In the genomic region with DNA sequence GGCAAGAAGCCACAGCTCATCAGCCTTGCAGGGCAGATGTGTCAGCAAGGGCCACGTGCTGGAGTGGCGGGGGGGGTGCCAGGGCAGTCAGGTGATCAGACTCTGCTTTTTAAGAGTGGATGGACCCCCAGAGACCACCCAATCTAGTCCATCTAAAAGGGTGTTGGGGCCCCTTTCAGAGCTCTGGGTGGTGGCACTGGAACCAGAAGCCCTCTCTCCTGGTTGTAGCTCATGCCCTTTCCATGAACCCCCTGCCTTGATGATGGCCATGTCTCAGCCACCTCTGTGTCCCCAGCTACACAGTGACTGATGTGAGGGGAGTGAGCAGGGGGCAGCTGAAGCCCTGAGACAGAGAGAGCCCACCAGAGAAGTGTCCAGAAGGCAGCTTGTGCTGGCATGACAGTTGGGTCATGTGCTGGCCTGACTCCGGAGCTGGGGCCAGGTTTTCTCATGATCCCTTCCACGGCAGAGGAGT, we compare ENCODE assay signal across 22 cellular contexts.
DNase-seq lines count a peak whose midpoint lies in the region; ATAC-seq, FAIRE-seq and TF ChIP-seq lines count a peak whose summit lies in the region.
"Had no signal": no experiment of that assay in that cellular context is flagged by ENCODE, and none has a peak within 500 bp of the region (broad histone marks: within the 10 kb centered on the region; RNA-seq: fewer than 3 reads in every experiment).

No MANE protein-coding gene starts in this region.

- no peak overlapping the region for H3K4me2 ChIP-seq in K562 (ENCODE audit: insufficient read depth, low read length)
- H3K4me2 ChIP-seq: PC-9 had no signal

- no peak for TF ChIP-seq POLR2A in K562 (conservative IDR thresholded peaks at IDR 0.05)

- H3K9me1 ChIP-seq in K562 (ENCODE audit: control insufficient read depth, insufficient read depth, low read length) = no peaks in the 10 kb centered on the region

- WGBS in K562 (ENCODE audit: insufficient coverage, low coverage, missing lambda C conversion rate) = 45% methylated on average over 4 of the region's 4 CpGs

- H3K9me3 ChIP-seq in K562 (replicated peaks; ENCODE audit: control insufficient read depth, insufficient read depth, low read depth, low read length) (no peaks in the 10 kb centered on the region), HAP-1 (no peaks in the 10 kb centered on the region)

- no peak overlapping the region for H3K27ac ChIP-seq in K562 (ENCODE audit: extremely low read depth, low read depth, low read length)
- H3K27ac ChIP-seq: GM23248, PC-9 had no signal

- DNase-seq in Calu3 (no peak), K562 (ENCODE audit: extremely low read depth in 1 of 4, low spot score in 3 of 4) (no peak), mesothelial cell of epicardium (ENCODE audit: low spot score in 2 of 2, unreplicated experiment in 2 of 2) (no peak), sciatic nerve (ENCODE audit: low spot score) (peak; percentile 52), HAP-1 (ENCODE audit: low spot score in 2 of 2) (no peak), NCI-H69 (lab: John Stamatoyannopoulos, UW) (no peak)
- DNase-seq: DMS153, GM23248, H7, KBM-7, MG63, NCI-H1105 treated with DMSO at 0.1 percent for 48 hours, NCI-H146, NCI-H2029, NCI-H446, NCI-H524 treated with DMSO at 0.1 percent for 48 hours, NCI-H82, PC-9, SHP77 had no signal

- intact Hi-C loops in Calu3 (cut with micrococcal nuclease; ENCODE audit: unreplicated experiment) (no loop called here), K562 (cut with micrococcal nuclease) (no loop called here), sciatic nerve (cut with DNase I) (no loop called here)

- no peak for TF ChIP-seq EP300 in K562 (IDR thresholded peaks at IDR 0.05; ENCODE audit: low read length)

- peaks cover 21% of the 10 kb centered on the region for H3K4me1 Mint-ChIP-seq in Calu3 (ENCODE audit: low read depth, unreplicated experiment)
- peaks cover 62% of the 10 kb centered on the region for H3K4me1 Mint-ChIP-seq in mesothelial cell of epicardium

- H3K4me3 Mint-ChIP-seq in Calu3 (ENCODE audit: low read depth, unreplicated experiment) (no peak overlapping the region), mesothelial cell of epicardium (no peak overlapping the region)

- H3K9me3 Mint-ChIP-seq in Calu3 (ENCODE audit: low read depth, unreplicated experiment) = no peaks in the 10 kb centered on the region
- no peaks in the 10 kb centered on the region for H3K9me3 Mint-ChIP-seq in mesothelial cell of epicardium

- POLR2A ChIA-PET in K562 (lab: Yijun Ruan, JAX) = interaction anchor here (0.6 to 2.0 kb wide), 4 partner anchors 11 to 223 kb away, joined by 3 to 10 read pairs (median 4); no protein-coding TSS in a partner anchor

- H3K27me3 Mint-ChIP-seq in Calu3 (ENCODE audit: unreplicated experiment) (no peaks in the 10 kb centered on the region), mesothelial cell of epicardium (ENCODE audit: low read depth) (no peaks in the 10 kb centered on the region)

- H3K27ac Mint-ChIP-seq in Calu3 (ENCODE audit: unreplicated experiment) = peak overlapping the region; percentile 48
- peak overlapping the region; percentile 64 for H3K27ac Mint-ChIP-seq in mesothelial cell of epicardium

- H3K9ac ChIP-seq in K562 (ENCODE audit: insufficient read depth in 1 of 2, low read depth in 2 of 2, low read length in 2 of 2) = peak overlapping the region in 1 of 2 experiments; percentile 30; a peak in 1 of 4 replicates
- H3K9ac ChIP-seq: GM23248 had no signal

- FAIRE-seq in K562 (lab: Jason Lieb, UNC) = no peak
- FAIRE-seq: GM19239, HepG2 had no signal

- H3K36me3 ChIP-seq in K562 (ENCODE audit: control insufficient read depth, insufficient read depth, low read length) (no peaks in the 10 kb centered on the region), HAP-1 (replicated peaks) (no peaks in the 10 kb centered on the region)
- H3K36me3 ChIP-seq: MG63 had no signal

- H3K4me3 ChIP-seq in K562 = no peak overlapping the region
- H3K4me3 ChIP-seq in HAP-1 = no peak overlapping the region
- H3K4me3 ChIP-seq: GM23248, MG63, PC-9 had no signal

- no peak for TF ChIP-seq RAD21 in K562 (CRISPR knock-in tag; conservative IDR thresholded peaks at IDR 0.05 in 1 of 2, IDR thresholded peaks at IDR 0.05 in 1 of 2)

- CTCF ChIA-PET in Calu3 (lab: Charles Lee) = no interaction called here
- CTCF ChIA-PET in K562 (lab: Yijun Ruan, JAX; ENCODE audit: low intra/inter-chr PET ratio) = no interaction called here

- H3K79me2 ChIP-seq in K562 (ENCODE audit: control insufficient read depth, insufficient read depth, low read length) = no peaks in the 10 kb centered on the region

- no TSS peak for BruUV-seq in Calu3 (replicated peaks; lab: Mats Ljungman, UMichigan)
- no TSS peak for BruUV-seq in K562 (replicated peaks; lab: Mats Ljungman, UMichigan)

- H4K20me1 ChIP-seq in K562 (replicated peaks; ENCODE audit: control insufficient read depth, insufficient read depth, low read length) = no peaks in the 10 kb centered on the region

- no peaks in the 10 kb centered on the region for H3K36me3 Mint-ChIP-seq in Calu3 (ENCODE audit: insufficient read depth, unreplicated experiment)
- H3K36me3 Mint-ChIP-seq in mesothelial cell of epicardium = no peaks in the 10 kb centered on the region

- no peak overlapping the region for H2AFZ ChIP-seq in K562 (ENCODE audit: low read depth, low read length)
- H2AFZ ChIP-seq: GM23248, PC-9 had no signal

- in situ Hi-C loops in K562 (cut with MboI) (no loop called here), HAP-1 (cut with MboI; ENCODE audit: low sequenced_read_pairs) (no loop called here)

- H3K27me3 ChIP-seq in K562 (ENCODE audit: control insufficient read depth in 2 of 2, insufficient read depth in 2 of 2, low read length in 2 of 2) (no peaks in the 10 kb centered on the region), HAP-1 (ENCODE audit: low read depth) (no peaks in the 10 kb centered on the region)
- H3K27me3 ChIP-seq: MG63 had no signal

- TF ChIP-seq CTCF in Calu3 (IDR thresholded peaks at IDR 0.05; ENCODE audit: unreplicated experiment) (no peak), K562 (IDR thresholded peaks at IDR 0.05 in 2 of 3, conservative IDR thresholded peaks at IDR 0.05 in 1 of 3; ENCODE audit: insufficient read depth in 2 of 3, low read depth in 1 of 3, low read length in 3 of 3) (no peak), mesothelial cell of epicardium (IDR thresholded peaks at IDR 0.05; ENCODE audit: unreplicated experiment) (no peak)

- ATAC-seq in K562 (no peak), sciatic nerve (no peak), HG03039 (IDR thresholded peaks at IDR 0.05; ENCODE audit: unreplicated experiment) (no peak)
- ATAC-seq: HepG2 had no signal

- H3K4me1 ChIP-seq in K562 (replicated peaks in 1 of 2; ENCODE audit: control insufficient read depth in 2 of 2, insufficient read depth in 2 of 2, low read length in 2 of 2) = peaks cover 0 to 9% of the 10 kb centered on the region in 2 experiments; a peak in 2 of 5 replicates
- no peaks in the 10 kb centered on the region for H3K4me1 ChIP-seq in HAP-1

TF ChIP-seq in K562, 482 proteins besides CTCF, POLR2A, EP300 and RAD21:
- TF ChIP-seq, protein P1, sequence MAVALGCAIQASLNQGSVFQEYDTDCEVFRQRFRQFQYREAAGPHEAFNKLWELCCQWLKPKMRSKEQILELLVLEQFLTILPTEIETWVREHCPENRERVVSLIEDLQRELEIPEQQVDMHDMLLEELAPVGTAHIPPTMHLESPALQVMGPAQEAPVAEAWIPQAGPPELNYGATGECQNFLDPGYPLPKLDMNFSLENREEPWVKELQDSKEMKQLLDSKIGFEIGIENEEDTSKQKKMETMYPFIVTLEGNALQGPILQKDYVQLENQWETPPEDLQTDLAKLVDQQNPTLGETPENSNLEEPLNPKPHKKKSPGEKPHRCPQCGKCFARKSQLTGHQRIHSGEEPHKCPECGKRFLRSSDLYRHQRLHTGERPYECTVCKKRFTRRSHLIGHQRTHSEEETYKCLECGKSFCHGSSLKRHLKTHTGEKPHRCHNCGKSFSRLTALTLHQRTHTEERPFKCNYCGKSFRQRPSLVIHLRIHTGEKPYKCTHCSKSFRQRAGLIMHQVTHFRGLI (CRISPR knock-in tag; IDR thresholded peaks at IDR 0.05) = no peak
- no peak for TF ChIP-seq SIX5 (IDR thresholded peaks at IDR 0.05; ENCODE audit: borderline replicate concordance in 1 of 2, insufficient read depth in 1 of 2, low read depth in 1 of 2, low read length in 2 of 2)
- TF ChIP-seq, protein P2, sequence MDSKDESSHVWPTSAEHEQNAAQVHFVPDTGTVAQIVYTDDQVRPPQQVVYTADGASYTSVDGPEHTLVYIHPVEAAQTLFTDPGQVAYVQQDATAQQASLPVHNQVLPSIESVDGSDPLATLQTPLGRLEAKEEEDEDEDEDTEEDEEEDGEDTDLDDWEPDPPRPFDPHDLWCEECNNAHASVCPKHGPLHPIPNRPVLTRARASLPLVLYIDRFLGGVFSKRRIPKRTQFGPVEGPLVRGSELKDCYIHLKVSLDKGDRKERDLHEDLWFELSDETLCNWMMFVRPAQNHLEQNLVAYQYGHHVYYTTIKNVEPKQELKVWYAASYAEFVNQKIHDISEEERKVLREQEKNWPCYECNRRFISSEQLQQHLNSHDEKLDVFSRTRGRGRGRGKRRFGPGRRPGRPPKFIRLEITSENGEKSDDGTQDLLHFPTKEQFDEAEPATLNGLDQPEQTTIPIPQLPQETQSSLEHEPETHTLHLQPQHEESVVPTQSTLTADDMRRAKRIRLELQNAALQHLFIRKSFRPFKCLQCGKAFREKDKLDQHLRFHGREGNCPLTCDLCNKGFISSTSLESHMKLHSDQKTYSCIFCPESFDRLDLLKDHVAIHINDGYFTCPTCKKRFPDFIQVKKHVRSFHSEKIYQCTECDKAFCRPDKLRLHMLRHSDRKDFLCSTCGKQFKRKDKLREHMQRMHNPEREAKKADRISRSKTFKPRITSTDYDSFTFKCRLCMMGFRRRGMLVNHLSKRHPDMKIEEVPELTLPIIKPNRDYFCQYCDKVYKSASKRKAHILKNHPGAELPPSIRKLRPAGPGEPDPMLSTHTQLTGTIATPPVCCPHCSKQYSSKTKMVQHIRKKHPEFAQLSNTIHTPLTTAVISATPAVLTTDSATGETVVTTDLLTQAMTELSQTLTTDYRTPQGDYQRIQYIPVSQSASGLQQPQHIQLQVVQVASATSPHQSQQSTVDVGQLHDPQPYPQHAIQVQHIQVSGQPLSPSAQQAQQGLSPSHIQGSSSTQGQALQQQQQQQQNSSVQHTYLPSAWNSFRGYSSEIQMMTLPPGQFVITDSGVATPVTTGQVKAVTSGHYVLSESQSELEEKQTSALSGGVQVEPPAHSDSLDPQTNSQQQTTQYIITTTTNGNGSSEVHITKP (IDR thresholded peaks at IDR 0.05; ENCODE audit: partially characterized antibody) = peak; percentile 52
